In genomic region chr21:45267390-45267760, GRCh38 we compare ENCODE assay signal across 20 cellular contexts. TPM values are rescaled to one million over a fixed set of nuclear protein-coding genes. Genes with fewer than 3 reads are reported as not detected.
DNase-seq lines count a peak whose midpoint lies in the region; ATAC-seq, FAIRE-seq and TF ChIP-seq lines count a peak whose summit lies in the region.
"Had no signal": no experiment of that assay in that cellular context is flagged by ENCODE, and none has a peak within 500 bp of the region (broad histone marks: within the 10 kb centered on the region; RNA-seq: fewer than 3 reads in every experiment).

No MANE protein-coding gene starts in this region.

- H3K4me1 ChIP-seq in CD8-positive, alpha-beta memory T cell (ENCODE audit: insufficient read depth, low read length), result peaks cover 22% of the 10 kb centered on the region
- no peaks in the 10 kb centered on the region for H3K4me1 ChIP-seq in astrocyte (ENCODE audit: insufficient read depth, low read length)
- H3K4me1 ChIP-seq in transverse colon, result no peaks in the 10 kb centered on the region
- H3K4me1 ChIP-seq: A549, colonic mucosa, psoas muscle had no signal

- TF ChIP-seq POLR2A in transverse colon (IDR thresholded peaks at IDR 0.05), result no peak

- H3K27ac ChIP-seq in CD8-positive, alpha-beta memory T cell (ENCODE audit: low read depth, low read length), result no peak overlapping the region
- no peak overlapping the region for H3K27ac ChIP-seq in astrocyte (ENCODE audit: low read depth, low read length)
- H3K27ac ChIP-seq in transverse colon, result no peak overlapping the region
- H3K27ac ChIP-seq: A549, colonic mucosa, psoas muscle had no signal

- no peak for TF ChIP-seq EP300 in transverse colon (IDR thresholded peaks at IDR 0.05; ENCODE audit: low read depth)

- CTCF ChIA-PET in activated CD4-positive, alpha-beta T cell treated with anti-CD3 and anti-CD28 coated beads, Interleukin-2, amount 10 ng/mL, durations not matched to agents 7 days and 5 days (lab: Charles Lee), result no interaction called here
- CTCF ChIA-PET in activated CD4-positive, alpha-beta T cell treated with anti-CD3 and anti-CD28 coated beads for 36 hours (lab: Charles Lee), result interaction anchor here (0.6 kb wide), 2 partner anchors 22 to 255 kb away, joined by 3 read pairs; no protein-coding TSS in a partner anchor
- CTCF ChIA-PET in CD8-positive, alpha-beta memory T cell (lab: Charles Lee), result no interaction called here

- intact Hi-C loops in activated CD4-positive, alpha-beta T cell treated with anti-CD3 and anti-CD28 coated beads for 36 hours (cut with DNase I, micrococcal nuclease), result loop anchor here in 1 of 2 experiments (5.0 kb wide), 1 partner anchor 40 kb away; no protein-coding TSS in a partner anchor
- intact Hi-C loops in posterior vena cava (cut with DNase I), result no loop called here
- intact Hi-C loops in transverse colon (cut with DNase I; ENCODE audit: low total_unique reads), result no loop called here

- DNase-seq in activated CD4-positive, alpha-beta T cell treated with anti-CD3 and anti-CD28 coated beads, Interleukin-2, amount 10 ng/mL, durations not matched to agents 7 days and 5 days, result peak; percentile 4
- DNase-seq in activated CD4-positive, alpha-beta T cell treated with anti-CD3 and anti-CD28 coated beads for 36 hours, result no peak
- no peak for DNase-seq in CD8-positive, alpha-beta memory T cell
- DNase-seq in astrocyte (ENCODE audit: low read depth) (no peak), posterior vena cava (ENCODE audit: low spot score) (peak; percentile 63), transverse colon (no peak), activated gamma-delta T cell treated with Interleukin-2 at 50 U/mL for 16 hours (no peak)
- no peak for DNase-seq in stimulated activated naive CD8-positive, alpha-beta T cell treated with anti-CD3 and anti-CD28 coated beads, Interleukin-15, Interleukin-2, amounts not matched to agents 100 U/mL and 50 U/mL, for 24 hours
- DNase-seq: activated CD4-positive, alpha-beta T cell treated with anti-CD3 and anti-CD28 coated beads, Interleukin-2, amount 50 U/mL, for 4 hours; activated gamma-delta T cell; colonic mucosa; hippocampal formation; mesenchymal stem cell; NCI-H2171; SK-N-SH had no signal

- H3K9me3 Mint-ChIP-seq in activated CD4-positive, alpha-beta T cell treated with anti-CD3 and anti-CD28 coated beads, Interleukin-2, amount 10 ng/mL, durations not matched to agents 7 days and 5 days, result peaks cover 6% of the 10 kb centered on the region
- H3K9me3 Mint-ChIP-seq in activated CD4-positive, alpha-beta T cell treated with anti-CD3 and anti-CD28 coated beads for 36 hours (ENCODE audit: low read depth), result peaks cover 2% of the 10 kb centered on the region
- no peaks in the 10 kb centered on the region for H3K9me3 Mint-ChIP-seq in CD8-positive, alpha-beta memory T cell
- H3K9me3 Mint-ChIP-seq in astrocyte (ENCODE audit: unreplicated experiment), result peaks cover 3% of the 10 kb centered on the region
- H3K9me3 Mint-ChIP-seq: nephron had no signal

- 96 to 100% methylated on average over 1 to 16 of the region's 16 CpGs for WGBS in transverse colon (ENCODE audit: low coverage in 1 of 2), 2 donors

- H3K36me3 Mint-ChIP-seq in activated CD4-positive, alpha-beta T cell treated with anti-CD3 and anti-CD28 coated beads, Interleukin-2, amount 10 ng/mL, durations not matched to agents 7 days and 5 days (ENCODE audit: low read depth), result peaks cover 44% of the 10 kb centered on the region
- H3K36me3 Mint-ChIP-seq in activated CD4-positive, alpha-beta T cell treated with anti-CD3 and anti-CD28 coated beads for 36 hours (ENCODE audit: low read depth), result peaks cover 31% of the 10 kb centered on the region
- H3K36me3 Mint-ChIP-seq in CD8-positive, alpha-beta memory T cell, result peaks cover 7 to 51% (median 11%) of the 10 kb centered on the region in 3 donors
- H3K36me3 Mint-ChIP-seq in astrocyte (ENCODE audit: low read depth, unreplicated experiment), result peaks cover 30% of the 10 kb centered on the region

- FAIRE-seq in astrocyte (lab: Jason Lieb, UNC), result no peak
- FAIRE-seq: A549, H54, keratinocyte had no signal

- no peaks in the 10 kb centered on the region for H3K27me3 ChIP-seq in CD8-positive, alpha-beta memory T cell (ENCODE audit: insufficient read depth, low read length, poor library complexity, severe bottlenecking)
- no peaks in the 10 kb centered on the region for H3K27me3 ChIP-seq in astrocyte (ENCODE audit: insufficient read depth, low read length)
- H3K27me3 ChIP-seq in transverse colon, result no peaks in the 10 kb centered on the region
- H3K27me3 ChIP-seq: colonic mucosa had no signal

- H4K20me1 ChIP-seq in astrocyte (ENCODE audit: insufficient read depth, low read length), result peaks cover 69% of the 10 kb centered on the region

- no peak overlapping the region for H3K4me3 ChIP-seq in CD8-positive, alpha-beta memory T cell (ENCODE audit: low read length)
- no peak overlapping the region for H3K4me3 ChIP-seq in astrocyte (ENCODE audit: insufficient read depth, low read depth, low read length)
- H3K4me3 ChIP-seq in transverse colon, result no peak overlapping the region
- H3K4me3 ChIP-seq: A549, colonic mucosa, psoas muscle had no signal

- H3K4me1 Mint-ChIP-seq in activated CD4-positive, alpha-beta T cell treated with anti-CD3 and anti-CD28 coated beads, Interleukin-2, amount 10 ng/mL, durations not matched to agents 7 days and 5 days, result peaks cover 26% of the 10 kb centered on the region
- H3K4me1 Mint-ChIP-seq in activated CD4-positive, alpha-beta T cell treated with anti-CD3 and anti-CD28 coated beads for 36 hours, result peaks cover 16% of the 10 kb centered on the region
- H3K4me1 Mint-ChIP-seq in CD8-positive, alpha-beta memory T cell, result peaks cover 16 to 26% (median 24%) of the 10 kb centered on the region in 3 donors
- no peaks in the 10 kb centered on the region for H3K4me1 Mint-ChIP-seq in astrocyte (ENCODE audit: low read depth, unreplicated experiment)
- H3K4me1 Mint-ChIP-seq: nephron had no signal

- peak overlapping the region; percentile 87 for H3K27ac Mint-ChIP-seq in activated CD4-positive, alpha-beta T cell treated with anti-CD3 and anti-CD28 coated beads, Interleukin-2, amount 10 ng/mL, durations not matched to agents 7 days and 5 days
- no peak overlapping the region for H3K27ac Mint-ChIP-seq in activated CD4-positive, alpha-beta T cell treated with anti-CD3 and anti-CD28 coated beads for 36 hours
- H3K27ac Mint-ChIP-seq in CD8-positive, alpha-beta memory T cell, result peak overlapping the region; percentile 61 to 96 (median 84)
- no peak overlapping the region for H3K27ac Mint-ChIP-seq in astrocyte (ENCODE audit: unreplicated experiment)
- H3K27ac Mint-ChIP-seq: nephron had no signal

- H3K36me3 ChIP-seq in CD8-positive, alpha-beta memory T cell (ENCODE audit: insufficient read depth, low read length), result peaks cover 39% of the 10 kb centered on the region
- H3K36me3 ChIP-seq in astrocyte (ENCODE audit: insufficient read depth, low read length) (peaks cover 22% of the 10 kb centered on the region), transverse colon (peaks cover 0 to 59% (median 27%) of the 10 kb centered on the region in 4 donors)

- no peak overlapping the region for H3K4me2 ChIP-seq in astrocyte (ENCODE audit: low read length)
- H3K4me2 ChIP-seq: A549, SK-N-SH had no signal

- no peak overlapping the region for H2AFZ ChIP-seq in astrocyte (ENCODE audit: low read depth, low read length)

- POLR2A ChIA-PET in activated CD4-positive, alpha-beta T cell treated with anti-CD3 and anti-CD28 coated beads, Interleukin-2, amount 10 ng/mL, durations not matched to agents 7 days and 5 days (lab: Charles Lee), result no interaction called here
- POLR2A ChIA-PET in activated CD4-positive, alpha-beta T cell treated with anti-CD3 and anti-CD28 coated beads for 36 hours (lab: Charles Lee), result interaction anchor here (0.7 kb wide), 1 partner anchor 216 kb away, joined by 4 read pairs; no protein-coding TSS in a partner anchor
- POLR2A ChIA-PET in CD8-positive, alpha-beta memory T cell (lab: Charles Lee), result no interaction called here

- no peak overlapping the region for H3K9ac ChIP-seq in astrocyte (ENCODE audit: low read length)
- H3K9ac ChIP-seq: SK-N-SH had no signal

- in situ Hi-C loops in transverse colon (cut with MboI; ENCODE audit: low pct_ligation_motif_present in 1 of 4, low pct_unique_long_range_greater_than_20kb in 1 of 4, low sequenced_read_pairs in 3 of 4), result no loop called here

- no peaks in the 10 kb centered on the region for H3K27me3 Mint-ChIP-seq in activated CD4-positive, alpha-beta T cell treated with anti-CD3 and anti-CD28 coated beads, Interleukin-2, amount 10 ng/mL, durations not matched to agents 7 days and 5 days
- H3K27me3 Mint-ChIP-seq in activated CD4-positive, alpha-beta T cell treated with anti-CD3 and anti-CD28 coated beads for 36 hours, result no peaks in the 10 kb centered on the region
- H3K27me3 Mint-ChIP-seq in CD8-positive, alpha-beta memory T cell, result no peaks in the 10 kb centered on the region
- no peaks in the 10 kb centered on the region for H3K27me3 Mint-ChIP-seq in astrocyte (ENCODE audit: low read depth, unreplicated experiment)

- TF ChIP-seq CTCF in astrocyte (IDR thresholded peaks at IDR 0.05; ENCODE audit: insufficient read depth, low read depth, low read length) (no peak), transverse colon (IDR thresholded peaks at IDR 0.05) (no peak)

- H3K9me3 ChIP-seq in CD8-positive, alpha-beta memory T cell (ENCODE audit: low read length), result no peaks in the 10 kb centered on the region
- H3K9me3 ChIP-seq in astrocyte (ENCODE audit: insufficient read depth, low read depth, low read length), result no peaks in the 10 kb centered on the region
- peaks cover 7% of the 10 kb centered on the region in 2 donors for H3K9me3 ChIP-seq in transverse colon
- H3K9me3 ChIP-seq: colonic mucosa, psoas muscle had no signal

- H3K79me2 ChIP-seq in astrocyte (ENCODE audit: insufficient read depth, low read length), result peaks cover 24% of the 10 kb centered on the region

- no peak overlapping the region for H3K4me3 Mint-ChIP-seq in activated CD4-positive, alpha-beta T cell treated with anti-CD3 and anti-CD28 coated beads, Interleukin-2, amount 10 ng/mL, durations not matched to agents 7 days and 5 days
- no peak overlapping the region for H3K4me3 Mint-ChIP-seq in activated CD4-positive, alpha-beta T cell treated with anti-CD3 and anti-CD28 coated beads for 36 hours
- peak overlapping the region in 2 of 7 donors; percentile 5 to 63 for H3K4me3 Mint-ChIP-seq in CD8-positive, alpha-beta memory T cell
- peak overlapping the region; percentile 14 for H3K4me3 Mint-ChIP-seq in astrocyte (ENCODE audit: unreplicated experiment)
- H3K4me3 Mint-ChIP-seq: nephron had no signal

- no peak for ATAC-seq in activated CD4-positive, alpha-beta T cell treated with anti-CD3 and anti-CD28 coated beads for 36 hours
- no peak for ATAC-seq in stimulated activated naive CD8-positive, alpha-beta T cell treated with anti-CD3 and anti-CD28 coated beads, Interleukin-15, Interleukin-2, amounts not matched to agents 100 U/mL and 50 U/mL, for 24 hours
- ATAC-seq: A549, psoas muscle had no signal

RNA-seq across cellular contexts. Expression of gene POFUT2, which starts 20.3 kb away (rescaled TPM):
- total RNA-seq in activated CD4-positive, alpha-beta T cell treated with anti-CD3 and anti-CD28 coated beads, Interleukin-2, amount 10 ng/mL, durations not matched to agents 7 days and 5 days, result 10 to 100 TPM; 19.0 to 19.6 TPM
- total RNA-seq in activated CD4-positive, alpha-beta T cell treated with anti-CD3 and anti-CD28 coated beads for 36 hours, result 10 to 100 TPM; 14.7 to 14.9 TPM
- 10 to 100 TPM; 13.5 to 14.5 TPM for total RNA-seq in CD8-positive, alpha-beta memory T cell
- polyA plus RNA-seq in CD8-positive, alpha-beta memory T cell, result 4.9 TPM
- total RNA-seq in astrocyte, result 109 and 119 TPM in 2 replicates
- total RNA-seq in posterior vena cava, result 10 to 100 TPM; 27.1 to 27.4 TPM
- 10 to 100 TPM; 29.9 to 79.3 (median 33.3) TPM for total RNA-seq in transverse colon

Comparison
In these comparisons a context has a peak if more than half of its experiments do, and no peak if none do; other contexts are left out.
1. DNase-seq: peak in activated CD4-positive, alpha-beta T cell treated with anti-CD3 and anti-CD28 coated beads, Interleukin-2, amount 10 ng/mL, durations not matched to agents 7 days and 5 days (single experiment) and posterior vena cava (single experiment); none in activated CD4-positive, alpha-beta T cell treated with anti-CD3 and anti-CD28 coated beads for 36 hours (single experiment), CD8-positive, alpha-beta memory T cell (0 of 5), astrocyte (single experiment), stimulated activated naive CD8-positive, alpha-beta T cell treated with anti-CD3 and anti-CD28 coated beads, Interleukin-15, Interleukin-2, amounts not matched to agents 100 U/mL and 50 U/mL, for 24 hours (single experiment), transverse colon (single experiment) and activated gamma-delta T cell treated with Interleukin-2 at 50 U/mL for 16 hours (single experiment).
2. H3K27ac Mint-ChIP-seq: peak in activated CD4-positive, alpha-beta T cell treated with anti-CD3 and anti-CD28 coated beads, Interleukin-2, amount 10 ng/mL, durations not matched to agents 7 days and 5 days (single experiment) and CD8-positive, alpha-beta memory T cell (8 of 8); none in activated CD4-positive, alpha-beta T cell treated with anti-CD3 and anti-CD28 coated beads for 36 hours (single experiment) and astrocyte (single experiment).